8 cellular contexts compared by ENCODE assay signal in the genomic region with DNA sequence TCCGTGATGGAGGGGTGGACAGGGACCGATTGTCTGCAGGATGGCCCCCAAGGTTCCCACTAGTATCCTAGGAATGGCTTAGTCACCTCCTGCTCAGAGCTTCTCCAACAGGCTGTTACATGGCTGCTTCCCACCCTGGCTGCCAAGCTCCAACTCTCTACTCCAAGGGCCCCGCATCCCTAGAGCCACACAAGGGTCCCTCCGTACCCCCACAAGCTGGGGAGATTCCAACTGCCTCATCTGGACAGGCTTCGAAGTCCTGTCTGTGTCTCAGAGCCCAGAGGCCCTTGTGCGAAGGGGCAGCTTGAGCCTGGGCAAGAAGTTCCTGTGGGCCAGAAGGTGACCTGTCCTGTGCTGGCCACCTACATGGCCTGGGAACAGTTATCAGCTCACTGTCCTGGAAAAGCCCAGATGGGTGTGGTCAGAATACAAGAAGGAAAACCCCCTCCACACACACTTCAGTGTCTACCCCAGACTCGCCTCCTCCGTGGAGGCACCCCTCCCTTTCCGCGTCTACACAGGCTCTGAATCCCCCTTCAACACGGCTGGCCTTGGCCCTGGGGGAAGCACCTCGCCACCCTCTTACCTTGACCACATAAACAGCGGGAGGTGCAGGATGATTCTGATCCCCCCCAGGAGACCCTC. TPM values are rescaled to one million over a fixed set of nuclear protein-coding genes. Genes with fewer than 3 reads are reported as not detected.
A peak's percentile ranks its signal among the peaks of the same experiment; 100 is the strongest.
DNase-seq lines count a peak whose midpoint lies in the region; ATAC-seq and TF ChIP-seq lines count a peak whose summit lies in the region.

No MANE protein-coding gene starts in this region.

- WGBS in ectodermal cell, 2 experiments = 49% methylated on average over 13 of the region's 13 CpGs

- H3K36me3 Mint-ChIP-seq in natural killer cell treated with Interleukin-12 subunit alpha and Interleukin-12 subunit beta and Interleukin-15 and Interleukin-18, amount 100 ng/mL, for 72 hours = no peaks in the 10 kb centered on the region

- DNase-seq in NB4 (ENCODE audit: low read depth) (peak; percentile 17), iPS-NIHi11 (ENCODE audit: low spot score) (no peak), NCI-H2171 treated with DMSO at 0.1 percent for 48 hours (lab: John Stamatoyannopoulos, UW) (no peak), T-helper 9 cell (no peak), NCI-H1694 (lab: John Stamatoyannopoulos, UW) (no peak)
- no peak for DNase-seq in natural killer cell treated with Interleukin-12 subunit alpha and Interleukin-12 subunit beta and Interleukin-15 and Interleukin-18, amount 100 ng/mL, for 72 hours (ENCODE audit: low spot score)

- H3K4me3 ChIP-seq in NB4 (ENCODE audit: low read depth, low read length) (peak overlapping the region; percentile 60), ectodermal cell (ENCODE audit: insufficient read depth, low read depth, low read length) (peak overlapping the region; percentile 83)

- peaks cover 22 to 28% of the 10 kb centered on the region in 2 donors for H3K4me1 Mint-ChIP-seq in natural killer cell treated with Interleukin-12 subunit alpha and Interleukin-12 subunit beta and Interleukin-15 and Interleukin-18, amount 100 ng/mL, for 72 hours (ENCODE audit: low read depth in 2 of 2)

- peak; percentile 4 for ATAC-seq in GM19035 (IDR thresholded peaks at IDR 0.05; ENCODE audit: unreplicated experiment)
- ATAC-seq in natural killer cell treated with Interleukin-12 subunit alpha and Interleukin-12 subunit beta and Interleukin-15 and Interleukin-18, amount 100 ng/mL, for 72 hours = no peak

- TF ChIP-seq POLR2A in NB4 (IDR thresholded peaks at IDR 0.05; ENCODE audit: extremely low read depth, insufficient read length) = no peak

- peak overlapping the region in 1 of 2 donors; percentile 89 for H3K27ac Mint-ChIP-seq in natural killer cell treated with Interleukin-12 subunit alpha and Interleukin-12 subunit beta and Interleukin-15 and Interleukin-18, amount 100 ng/mL, for 72 hours

- H3K4me3 Mint-ChIP-seq in natural killer cell treated with Interleukin-12 subunit alpha and Interleukin-12 subunit beta and Interleukin-15 and Interleukin-18, amount 100 ng/mL, for 72 hours = peak overlapping the region; percentile 93

- H3K36me3 ChIP-seq in ectodermal cell (ENCODE audit: control insufficient read depth, insufficient read depth, low read length) = no peaks in the 10 kb centered on the region

- peaks cover 8% of the 10 kb centered on the region for H3K4me1 ChIP-seq in ectodermal cell (ENCODE audit: control insufficient read depth, insufficient read depth, low read length)

- H3K9me3 ChIP-seq in ectodermal cell (ENCODE audit: control insufficient read depth, low read length) = no peaks in the 10 kb centered on the region

- peaks cover 0 to 3% of the 10 kb centered on the region in 2 donors for H3K27me3 Mint-ChIP-seq in natural killer cell treated with Interleukin-12 subunit alpha and Interleukin-12 subunit beta and Interleukin-15 and Interleukin-18, amount 100 ng/mL, for 72 hours

- TF ChIP-seq CTCF in NB4 (IDR thresholded peaks at IDR 0.05; ENCODE audit: low read depth, low read length) = no peak

- H3K27me3 ChIP-seq in ectodermal cell (ENCODE audit: control insufficient read depth, insufficient read depth, low read length, poor library complexity, severe bottlenecking) = no peaks in the 10 kb centered on the region

- no peaks in the 10 kb centered on the region for H3K9me3 Mint-ChIP-seq in natural killer cell treated with Interleukin-12 subunit alpha and Interleukin-12 subunit beta and Interleukin-15 and Interleukin-18, amount 100 ng/mL, for 72 hours

- H3K27ac ChIP-seq in ectodermal cell (ENCODE audit: insufficient read depth, low read depth, low read length, poor library complexity, severe bottlenecking) = no peak overlapping the region

RNA-seq across cellular contexts. Expression of a gene that starts 0.6 kb away (rescaled TPM):
- polyA plus RNA-seq in ectodermal cell (2013, experiment 1 of 4) = 23.0 TPM
- polyA plus RNA-seq in ectodermal cell (2013, experiment 2 of 4) = 27.0 TPM
- polyA plus RNA-seq in ectodermal cell (2013, experiment 3 of 4) = 15.2 TPM
- polyA plus RNA-seq in ectodermal cell (2013, experiment 4 of 4) = 16.7 TPM
- 10 to 100 TPM in 1 of 2 donors, 1 to 10 TPM in 1; 9.4 to 10.0 TPM for total RNA-seq in natural killer cell treated with Interleukin-12 subunit alpha and Interleukin-12 subunit beta and Interleukin-15 and Interleukin-18, amount 100 ng/mL, for 72 hours
